ENCODE assay signal across 14 cellular contexts in the genomic region with DNA sequence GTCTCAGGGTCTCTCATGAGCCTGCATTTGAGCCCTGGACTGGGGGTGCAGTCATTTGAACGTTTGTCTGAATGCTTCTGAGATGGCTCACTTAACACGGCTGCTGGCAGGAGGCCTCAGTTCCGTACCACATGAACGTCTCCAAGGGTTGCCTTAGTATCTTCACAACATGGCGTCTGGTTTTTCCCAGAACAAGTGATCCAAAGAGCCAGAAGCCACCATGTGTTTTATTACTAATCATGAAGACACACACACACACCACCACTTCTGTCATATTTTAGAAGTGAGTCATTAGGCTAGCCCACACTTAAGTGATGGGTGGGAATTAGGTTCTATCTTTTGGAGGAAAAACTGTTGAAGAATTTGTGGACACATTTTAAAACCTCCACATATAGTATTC. TPM values are rescaled to one million over a fixed set of nuclear protein-coding genes. Genes with fewer than 3 reads are reported as not detected.
A peak's percentile ranks its signal among the peaks of the same experiment; 100 is the strongest.
DNase-seq lines count a peak whose midpoint lies in the region; ATAC-seq and TF ChIP-seq lines count a peak whose summit lies in the region.
"Had no signal": no experiment of that assay in that cellular context is flagged by ENCODE, and none has a peak within 500 bp of the region (broad histone marks: within the 10 kb centered on the region; RNA-seq: fewer than 3 reads in every experiment).

No MANE protein-coding gene starts in this region.

- H3K4me3 Mint-ChIP-seq in HFFc6, result no peak overlapping the region; the same call in 1 of the 2 replicates
- H3K4me3 Mint-ChIP-seq: stimulated activated naive B cell treated with anti-CD40 and anti-IgM and Interleukin-4, amounts not matched to agents 10 μg/mL and 1 μg/mL and 100 μg/mL, for 72 hours had no signal

- peak overlapping the region; percentile 85 for H3K27ac Mint-ChIP-seq in HFFc6
- H3K27ac Mint-ChIP-seq: stimulated activated naive B cell treated with anti-CD40 and anti-IgM and Interleukin-4, amounts not matched to agents 10 μg/mL and 1 μg/mL and 100 μg/mL, for 72 hours had no signal

- BruUV-seq in A673 (replicated peaks; lab: Mats Ljungman, UMichigan), result no TSS peak

- in situ Hi-C loops in astrocyte of the spinal cord (cut with HindIII; ENCODE audit: low sequenced_read_pairs), result no loop called here

- H3K4me1 Mint-ChIP-seq in HFFc6 (ENCODE audit: low read depth), result peaks cover 65% of the 10 kb centered on the region

- H3K27me3 ChIP-seq in A673 (replicated peaks; ENCODE audit: insufficient read depth, low read depth, low read length, poor library complexity), result no peaks in the 10 kb centered on the region
- H3K27me3 ChIP-seq in left lung, result no peaks in the 10 kb centered on the region

- CTCF ChIA-PET in A673 (lab: Charles Lee), result no interaction called here

- H3K4me3 ChIP-seq in A673 (ENCODE audit: low read depth, low read length, poor library complexity, severe bottlenecking) (no peak overlapping the region), astrocyte of the spinal cord (ENCODE audit: low read depth, low read length) (no peak overlapping the region), left lung (no peak overlapping the region)

- ATAC-seq in left lung (peak; percentile 77), GM21737 (IDR thresholded peaks at IDR 0.05; ENCODE audit: unreplicated experiment) (no peak), GM18498 (IDR thresholded peaks at IDR 0.05; ENCODE audit: unreplicated experiment) (no peak), GM21528 (IDR thresholded peaks at IDR 0.05; ENCODE audit: low FRiP score, unreplicated experiment) (no peak)
- ATAC-seq: stimulated activated naive B cell treated with anti-CD40 and anti-IgM and Interleukin-4, amounts not matched to agents 10 μg/mL and 1 μg/mL and 100 μg/mL, for 72 hours had no signal

- intact Hi-C loops in A673 (cut with micrococcal nuclease; ENCODE audit: unreplicated experiment), result loop anchor here (5.0 kb wide), 1 partner anchor 292 kb away; no protein-coding TSS in a partner anchor
- intact Hi-C loops in left lung (cut with DNase I), result no loop called here

- DNase-seq in A673 (ENCODE audit: low spot score), result peak; percentile 48
- peak; percentile 80 for DNase-seq in HFFc6
- DNase-seq in astrocyte of the spinal cord (ENCODE audit: low read depth, low spot score), result peak; percentile 96
- DNase-seq in left lung, result no peak
- DNase-seq in activated CD4-positive, alpha-beta T cell treated with anti-CD3 and anti-CD28 coated beads for 4 hours, result no peak
- DNase-seq: activated CD4-positive, alpha-beta T cell treated with anti-CD3 and anti-CD28 coated beads, Interleukin-2, amount 50 U/mL, for 4 hours; activated naive CD4-positive, alpha-beta T cell treated with anti-CD3 and anti-CD28 coated beads, Interleukin-2, amount 50 U/mL, for 16 hours; C1 segment of cervical spinal cord; effector memory CD4-positive, alpha-beta T cell; NCI-H524; stimulated activated naive B cell treated with anti-CD40 and anti-IgM and Interleukin-4, amounts not matched to agents 10 μg/mL and 1 μg/mL and 100 μg/mL, for 72 hours had no signal

- no peak for TF ChIP-seq CTCF in A673 (conservative IDR thresholded peaks at IDR 0.05; ENCODE audit: low read depth, low read length)
- TF ChIP-seq CTCF in HFFc6 (IDR thresholded peaks at IDR 0.05), result no peak
- TF ChIP-seq CTCF in astrocyte of the spinal cord (IDR thresholded peaks at IDR 0.05; ENCODE audit: low read depth, low read length), result no peak
- TF ChIP-seq CTCF in left lung (IDR thresholded peaks at IDR 0.05), result no peak

- H3K27me3 Mint-ChIP-seq in HFFc6 (ENCODE audit: insufficient read depth), result no peaks in the 10 kb centered on the region; the same call in 1 of the 2 replicates
- H3K27me3 Mint-ChIP-seq: stimulated activated naive B cell treated with anti-CD40 and anti-IgM and Interleukin-4, amounts not matched to agents 10 μg/mL and 1 μg/mL and 100 μg/mL, for 72 hours had no signal

- H3K27ac ChIP-seq in A673 (ENCODE audit: low read depth, low read length, poor library complexity, severe bottlenecking), result no peak overlapping the region
- peak overlapping the region; percentile 43 to 64 for H3K27ac ChIP-seq in left lung

- POLR2A ChIA-PET in A673 (lab: Charles Lee; ENCODE audit: low non-redundant PET), result no interaction called here

- peaks cover 5% of the 10 kb centered on the region for H3K4me1 ChIP-seq in A673 (ENCODE audit: insufficient read depth, low read length, poor library complexity, severe bottlenecking)
- H3K4me1 ChIP-seq in left lung, result peaks cover 4 to 5% of the 10 kb centered on the region in 2 donors

- peaks cover 4% of the 10 kb centered on the region; the same call in 1 of the 2 replicates for H3K36me3 Mint-ChIP-seq in HFFc6 (ENCODE audit: low read depth)
- H3K36me3 Mint-ChIP-seq: stimulated activated naive B cell treated with anti-CD40 and anti-IgM and Interleukin-4, amounts not matched to agents 10 μg/mL and 1 μg/mL and 100 μg/mL, for 72 hours had no signal

- no peaks in the 10 kb centered on the region for H3K36me3 ChIP-seq in A673 (ENCODE audit: insufficient read depth, low read length, poor library complexity, severe bottlenecking)
- no peaks in the 10 kb centered on the region for H3K36me3 ChIP-seq in left lung

- H3K9me3 ChIP-seq in A673 (ENCODE audit: low read depth, low read length, poor library complexity, severe bottlenecking), result no peaks in the 10 kb centered on the region
- H3K9me3 ChIP-seq in left lung, result no peaks in the 10 kb centered on the region

- H3K9me3 Mint-ChIP-seq in HFFc6, result no peaks in the 10 kb centered on the region
- H3K9me3 Mint-ChIP-seq: stimulated activated naive B cell treated with anti-CD40 and anti-IgM and Interleukin-4, amounts not matched to agents 10 μg/mL and 1 μg/mL and 100 μg/mL, for 72 hours had no signal

RNA-seq across cellular contexts. Expression of gene MYO1B, which starts 15.0 kb away (rescaled TPM):
- total RNA-seq in A673 (2021) (37.8 and 48.3 TPM in 2 replicates), left lung (100 to 1,000 TPM; 136 to 305 TPM)
- total RNA-seq in HFFc6 (2021; fragmentation: NEBNext Ultra II Directional; extraction: Animal tissue kit (Norgen Biotek cat#: 25700)), result 100 to 1,000 TPM; 214 to 254 (median 236) TPM

Comparison
In these comparisons a context has a peak if more than half of its experiments do, and no peak if none do; other contexts are left out.
1. DNase-seq: peak in A673 (single experiment), HFFc6 (single experiment) and astrocyte of the spinal cord (single experiment); none in left lung (0 of 2) and activated CD4-positive, alpha-beta T cell treated with anti-CD3 and anti-CD28 coated beads for 4 hours (0 of 2).